Comparison of ENCODE assay signal across 16 cellular contexts in genomic region chr1:203570805-203571204, GRCh38. TPM values are rescaled to one million over a fixed set of nuclear protein-coding genes. Genes with fewer than 3 reads are reported as not detected.
DNase-seq lines count a peak whose midpoint lies in the region; ATAC-seq, FAIRE-seq and TF ChIP-seq lines count a peak whose summit lies in the region.
"Had no signal": no experiment of that assay in that cellular context is flagged by ENCODE, and none has a peak within 500 bp of the region (broad histone marks: within the 10 kb centered on the region; RNA-seq: fewer than 3 reads in every experiment).

No MANE protein-coding gene starts in this region.

- H3K9me3 ChIP-seq in smooth muscle cell (replicated peaks; ENCODE audit: low read depth) = no peaks in the 10 kb centered on the region
- H3K9me3 ChIP-seq: BE2C had no signal

- H3K4me1 ChIP-seq in smooth muscle cell (ENCODE audit: low read depth) = no peaks in the 10 kb centered on the region
- H3K4me1 ChIP-seq: BE2C had no signal

- H3K4me3 ChIP-seq in smooth muscle cell = no peak overlapping the region

- no peak for TF ChIP-seq CTCF in HFFc6 (IDR thresholded peaks at IDR 0.05)
- TF ChIP-seq CTCF in smooth muscle cell (IDR thresholded peaks at IDR 0.05; ENCODE audit: borderline replicate concordance, insufficient read depth, poor library complexity, severe bottlenecking) = no peak

- no peaks in the 10 kb centered on the region for H4K20me1 ChIP-seq in smooth muscle cell (ENCODE audit: low read depth)

- DNase-seq in HFFc6 = no peak
- peak; percentile 65 for DNase-seq in RPMI7951 (ENCODE audit: low read depth)
- DNase-seq in kidney glomerular epithelial cell (lab: John Stamatoyannopoulos, UW) = peak; percentile 7
- DNase-seq in smooth muscle cell (lab: John Stamatoyannopoulos, UW; ENCODE audit: unreplicated experiment) = no peak
- no peak for DNase-seq in GM12891 (ENCODE audit: insufficient read length, low spot score)
- DNase-seq: BE2C; CD4-positive, alpha-beta memory T cell; Kasumi-1; NCI-H1105; NCI-H1694; NCI-H345; NCI-H526 treated with DMSO at 0.1 percent for 48 hours; NK-92 treated with Interleukin-12 subunit alpha and Interleukin-12 subunit beta, amount 100 ng/mL, for 24 hours had no signal

- H3K4me3 Mint-ChIP-seq in HFFc6 = no peak overlapping the region
- H3K4me3 Mint-ChIP-seq: CD4-positive, alpha-beta memory T cell had no signal

- no peaks in the 10 kb centered on the region for H3F3A ChIP-seq in smooth muscle cell (ENCODE audit: low read depth)

- no peak overlapping the region for H3K9ac ChIP-seq in smooth muscle cell (ENCODE audit: low read depth)

- H3K9me3 Mint-ChIP-seq in HFFc6 = no peaks in the 10 kb centered on the region
- H3K9me3 Mint-ChIP-seq: CD4-positive, alpha-beta memory T cell had no signal

- H3K36me3 ChIP-seq in smooth muscle cell (ENCODE audit: low read depth) = no peaks in the 10 kb centered on the region
- H3K36me3 ChIP-seq: BE2C had no signal

- H2AFZ ChIP-seq in smooth muscle cell (ENCODE audit: low read depth) = no peak overlapping the region

- H3K27me3 Mint-ChIP-seq in HFFc6 (ENCODE audit: insufficient read depth) = peaks cover 1% of the 10 kb centered on the region; the same call in 1 of the 2 replicates

- no peak for TF ChIP-seq POLR2A in GM12891 (IDR thresholded peaks at IDR 0.05; ENCODE audit: low read depth, low read length)

- no peak for ATAC-seq in GM19395 (IDR thresholded peaks at IDR 0.05; ENCODE audit: unreplicated experiment)
- no peak for ATAC-seq in HG03280 (IDR thresholded peaks at IDR 0.05; ENCODE audit: unreplicated experiment)

- FAIRE-seq in GM12891 (lab: Jason Lieb, UNC) = no peak

- no peaks in the 10 kb centered on the region for H3K79me2 ChIP-seq in smooth muscle cell (ENCODE audit: low read depth)

- H3K27ac Mint-ChIP-seq in HFFc6 = peak overlapping the region; percentile 94
- H3K27ac Mint-ChIP-seq: CD4-positive, alpha-beta memory T cell had no signal

- no peaks in the 10 kb centered on the region for H3K36me3 Mint-ChIP-seq in HFFc6 (ENCODE audit: low read depth)
- H3K36me3 Mint-ChIP-seq: CD4-positive, alpha-beta memory T cell had no signal

- H3K27ac ChIP-seq in smooth muscle cell (ENCODE audit: low read depth) = peak overlapping the region; percentile 88
- H3K27ac ChIP-seq: RWPE1 had no signal

- no peaks in the 10 kb centered on the region for H3K27me3 ChIP-seq in smooth muscle cell (ENCODE audit: low read depth)
- H3K27me3 ChIP-seq: BE2C had no signal

- 77% methylated on average over 3 of the region's 3 CpGs for WGBS in smooth muscle cell (ENCODE audit: low lambda C conversion rate)

- H3K4me1 Mint-ChIP-seq in HFFc6 (ENCODE audit: low read depth) = peaks cover 42% of the 10 kb centered on the region
- H3K4me1 Mint-ChIP-seq: CD4-positive, alpha-beta memory T cell had no signal

- no peak overlapping the region for H3K4me2 ChIP-seq in smooth muscle cell

TF ChIP-seq in GM12891, 5 proteins besides CTCF, POLR2A, EP300 and RAD21:
- no peak for TF ChIP-seq PAX5 (IDR thresholded peaks at IDR 0.05; ENCODE audit: insufficient read depth, low read length, severe bottlenecking)
- no peak for TF ChIP-seq SPI1 (IDR thresholded peaks at IDR 0.05; ENCODE audit: low read depth, low read length)
- no peak for TF ChIP-seq TAF1 (IDR thresholded peaks at IDR 0.05; ENCODE audit: low read depth, low read length)

RNA-seq across cellular contexts. Expression of gene ATP2B4, which starts 55.8 kb away (rescaled TPM):
- 100 to 1,000 TPM; 199 to 243 (median 221) TPM for total RNA-seq in HFFc6 (2021; fragmentation: NEBNext Ultra II Directional; extraction: Animal tissue kit (Norgen Biotek cat#: 25700))
- 30.4 and 36.5 TPM in 2 replicates for total RNA-seq in RPMI7951 (2014; rRNA removed; shearing (Covaris generic))
- total RNA-seq in smooth muscle cell = 104 and 113 TPM in 2 replicates
- polyA plus RNA-seq in smooth muscle cell = 31.1 and 49.3 TPM in 2 replicates
- 3.6 TPM for polyA plus RNA-seq in GM12891 (2012; ENCODE audit: low read depth, missing spikeins)

Comparison
In these comparisons a context has a peak if more than half of its experiments do, and no peak if none do; other contexts are left out.
1. DNase-seq: peak in RPMI7951 (single experiment) and kidney glomerular epithelial cell (single experiment); none in HFFc6 (single experiment), smooth muscle cell (single experiment) and GM12891 (single experiment).